ENCODE assay signal across 8 cellular contexts in the genomic region with DNA sequence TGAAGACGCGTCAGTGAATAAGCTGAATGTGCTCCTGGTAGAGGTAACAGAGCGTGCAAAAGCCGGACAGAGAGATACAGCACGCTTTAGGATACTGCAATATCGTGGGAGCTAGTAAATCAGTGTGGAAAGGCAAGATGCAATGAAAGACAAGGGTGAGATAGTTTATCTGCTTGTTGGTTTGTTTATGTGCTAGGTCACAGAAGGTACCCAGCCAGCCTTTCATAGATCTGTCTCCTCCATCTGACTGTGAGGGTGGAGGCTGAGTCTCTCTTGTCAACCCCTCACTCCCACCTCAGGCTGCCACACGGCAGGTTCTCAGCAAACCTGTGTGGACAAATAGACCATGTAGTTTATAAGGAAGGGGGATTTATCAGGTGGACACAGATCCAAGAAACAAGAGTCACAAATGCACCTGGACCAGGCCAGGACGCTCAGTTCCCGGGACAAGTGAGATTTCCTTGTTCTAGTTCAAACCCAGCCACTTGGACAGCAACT. TPM values are rescaled to one million over a fixed set of nuclear protein-coding genes. Genes with fewer than 3 reads are reported as not detected.
DNase-seq lines count a peak whose midpoint lies in the region; ATAC-seq, FAIRE-seq and TF ChIP-seq lines count a peak whose summit lies in the region.

No MANE protein-coding gene starts in this region.

- ATAC-seq in left lung: peak; percentile 14
- ATAC-seq in HG03095 (IDR thresholded peaks at IDR 0.05; ENCODE audit: unreplicated experiment): no peak
- no peak for ATAC-seq in HG02870 (IDR thresholded peaks at IDR 0.05; ENCODE audit: unreplicated experiment)

- no peak for FAIRE-seq in astrocyte (lab: Jason Lieb, UNC)

- no peaks in the 10 kb centered on the region for H3K36me3 ChIP-seq in astrocyte (ENCODE audit: insufficient read depth, low read length)
- H3K36me3 ChIP-seq in left lung: peaks cover 0 to 4% of the 10 kb centered on the region in 2 donors

- H3K4me1 ChIP-seq in astrocyte (ENCODE audit: insufficient read depth, low read length) (peaks cover 16% of the 10 kb centered on the region), left lung (peaks cover 18 to 34% of the 10 kb centered on the region in 2 donors)

- peak overlapping the region; percentile 49 for H3K4me3 ChIP-seq in astrocyte (ENCODE audit: insufficient read depth, low read depth, low read length)
- H3K4me3 ChIP-seq in left lung: peak overlapping the region in 1 of 2 donors; percentile 85

- peak overlapping the region; percentile 83 for H3K4me3 Mint-ChIP-seq in activated CD4-positive, alpha-beta T cell treated with anti-CD3 and anti-CD28 coated beads, Interleukin-2, amount 10 ng/mL, durations not matched to agents 24 days and 14 days
- H3K4me3 Mint-ChIP-seq in astrocyte (ENCODE audit: unreplicated experiment): peak overlapping the region; percentile 73

- peak overlapping the region; percentile 82 for H3K4me2 ChIP-seq in astrocyte (ENCODE audit: low read length)

- H3K9me3 ChIP-seq in astrocyte (ENCODE audit: insufficient read depth, low read depth, low read length): no peaks in the 10 kb centered on the region
- H3K9me3 ChIP-seq in left lung: no peaks in the 10 kb centered on the region

- peaks cover 36% of the 10 kb centered on the region for H3K79me2 ChIP-seq in astrocyte (ENCODE audit: insufficient read depth, low read length)

- peaks cover 28% of the 10 kb centered on the region for H4K20me1 ChIP-seq in astrocyte (ENCODE audit: insufficient read depth, low read length)

- H3K27ac Mint-ChIP-seq in activated CD4-positive, alpha-beta T cell treated with anti-CD3 and anti-CD28 coated beads, Interleukin-2, amount 10 ng/mL, durations not matched to agents 24 days and 14 days: no peak overlapping the region
- peak overlapping the region; percentile 20 for H3K27ac Mint-ChIP-seq in astrocyte (ENCODE audit: unreplicated experiment)

- H3K36me3 Mint-ChIP-seq in activated CD4-positive, alpha-beta T cell treated with anti-CD3 and anti-CD28 coated beads, Interleukin-2, amount 10 ng/mL, durations not matched to agents 24 days and 14 days (ENCODE audit: low read depth): peaks cover 9% of the 10 kb centered on the region
- peaks cover 5% of the 10 kb centered on the region for H3K36me3 Mint-ChIP-seq in astrocyte (ENCODE audit: low read depth, unreplicated experiment)

- intact Hi-C loops in activated CD4-positive, alpha-beta T cell treated with anti-CD3 and anti-CD28 coated beads, Interleukin-2, amount 10 ng/mL, durations not matched to agents 24 days and 14 days (cut with micrococcal nuclease): no loop called here
- intact Hi-C loops in left lung (cut with DNase I): no loop called here

- no peaks in the 10 kb centered on the region for H3K27me3 Mint-ChIP-seq in activated CD4-positive, alpha-beta T cell treated with anti-CD3 and anti-CD28 coated beads, Interleukin-2, amount 10 ng/mL, durations not matched to agents 24 days and 14 days
- no peaks in the 10 kb centered on the region for H3K27me3 Mint-ChIP-seq in astrocyte (ENCODE audit: low read depth, unreplicated experiment)

- DNase-seq in activated CD4-positive, alpha-beta T cell treated with anti-CD3 and anti-CD28 coated beads, Interleukin-2, amount 10 ng/mL, durations not matched to agents 24 days and 14 days: no peak
- no peak for DNase-seq in activated CD4-positive, alpha-beta T cell treated with anti-CD3 and anti-CD28 coated beads for 48 hours
- no peak for DNase-seq in astrocyte (ENCODE audit: low read depth)
- no peak for DNase-seq in left lung
- DNase-seq in superior temporal gyrus (ENCODE audit: extremely low spot score): peak; percentile 83
- DNase-seq in SKM-1 (lab: John Stamatoyannopoulos, UW; ENCODE audit: unreplicated experiment): no peak

- peak overlapping the region; percentile 43 for H3K9ac ChIP-seq in astrocyte (ENCODE audit: low read length)

- no peaks in the 10 kb centered on the region for H3K9me3 Mint-ChIP-seq in activated CD4-positive, alpha-beta T cell treated with anti-CD3 and anti-CD28 coated beads, Interleukin-2, amount 10 ng/mL, durations not matched to agents 24 days and 14 days
- no peaks in the 10 kb centered on the region for H3K9me3 Mint-ChIP-seq in astrocyte (ENCODE audit: unreplicated experiment)

- no peak overlapping the region for H3K27ac ChIP-seq in astrocyte (ENCODE audit: low read depth, low read length)
- peak overlapping the region; percentile 75 to 76 for H3K27ac ChIP-seq in left lung

- peak overlapping the region; percentile 60 for H2AFZ ChIP-seq in astrocyte (ENCODE audit: low read depth, low read length)

- TF ChIP-seq CTCF in astrocyte (IDR thresholded peaks at IDR 0.05; ENCODE audit: insufficient read depth, low read depth, low read length) (no peak), left lung (IDR thresholded peaks at IDR 0.05) (no peak)

- H3K27me3 ChIP-seq in astrocyte (ENCODE audit: insufficient read depth, low read length) (no peaks in the 10 kb centered on the region), left lung (no peaks in the 10 kb centered on the region)

- peaks cover 18% of the 10 kb centered on the region for H3K4me1 Mint-ChIP-seq in activated CD4-positive, alpha-beta T cell treated with anti-CD3 and anti-CD28 coated beads, Interleukin-2, amount 10 ng/mL, durations not matched to agents 24 days and 14 days
- peaks cover 11% of the 10 kb centered on the region for H3K4me1 Mint-ChIP-seq in astrocyte (ENCODE audit: low read depth, unreplicated experiment)

RNA-seq across cellular contexts. Expression of a gene that starts 1.0 kb away (rescaled TPM):
- 39.9 and 40.1 TPM in 2 replicates for total RNA-seq in activated CD4-positive, alpha-beta T cell treated with anti-CD3 and anti-CD28 coated beads, Interleukin-2, amount 10 ng/mL, durations not matched to agents 24 days and 14 days
- total RNA-seq in astrocyte (145 and 169 TPM in 2 replicates), left lung (100 to 1,000 TPM; 120 to 154 TPM)

RNA-seq across cellular contexts. Expression of a gene that starts 21.3 kb away (rescaled TPM):
- 117 and 126 TPM in 2 replicates for total RNA-seq in activated CD4-positive, alpha-beta T cell treated with anti-CD3 and anti-CD28 coated beads, Interleukin-2, amount 10 ng/mL, durations not matched to agents 24 days and 14 days
- total RNA-seq in astrocyte (100 and 105 TPM in 2 replicates), left lung (100 to 1,000 TPM; 107 to 110 TPM)

RNA-seq across cellular contexts. Expression of a gene that starts 21.7 kb away (rescaled TPM):
- 0.78 and 1.1 TPM in 2 replicates for total RNA-seq in activated CD4-positive, alpha-beta T cell treated with anti-CD3 and anti-CD28 coated beads, Interleukin-2, amount 10 ng/mL, durations not matched to agents 24 days and 14 days
- total RNA-seq in astrocyte: 0.41 and 0.91 TPM in 2 replicates
- total RNA-seq in left lung: 1 to 10 TPM in 1 of 2 donors, under 1 TPM in 1; 0.76 to 3.6 TPM

RNA-seq across cellular contexts. Expression of a gene that starts 32.5 kb away (rescaled TPM):
- 108 and 119 TPM in 2 replicates for total RNA-seq in activated CD4-positive, alpha-beta T cell treated with anti-CD3 and anti-CD28 coated beads, Interleukin-2, amount 10 ng/mL, durations not matched to agents 24 days and 14 days
- total RNA-seq in astrocyte (106 and 110 TPM in 2 replicates), left lung (100 to 1,000 TPM; 119 to 122 TPM)
